8 cellular contexts compared by ENCODE assay signal in genomic region chr14:37608649-37609048, GRCh38. TPM values are rescaled to one million over a fixed set of nuclear protein-coding genes. Genes with fewer than 3 reads are reported as not detected.
"Had no signal": no experiment of that assay in that cellular context is flagged by ENCODE, and none has a peak within 500 bp of the region (broad histone marks: within the 10 kb centered on the region; RNA-seq: fewer than 3 reads in every experiment).

No MANE protein-coding gene starts in this region.

- H3K27ac ChIP-seq: HL-60 had no signal

- ATAC-seq: K562 had no signal

- H3K4me3 ChIP-seq: K562 had no signal

- FAIRE-seq: HTR-8/SVneo, K562 had no signal

- DNase-seq: IMR-90, KBM-7, KG1 had no signal

- H3K4me1 Mint-ChIP-seq: IgD-negative memory B cell had no signal

- H3K36me3 Mint-ChIP-seq: IgD-negative memory B cell had no signal

- H3K27ac Mint-ChIP-seq: IgD-negative memory B cell had no signal

- H3K4me3 Mint-ChIP-seq: IgD-negative memory B cell had no signal

RNA-seq across cellular contexts. Expression of gene TTC6, which starts 13.2 kb away (rescaled TPM):
- total RNA-seq: HT1080 had no signal
- polyA plus RNA-seq: IgD-negative memory B cell had no signal

RNA-seq across cellular contexts. Expression of gene FOXA1, which starts 13.6 kb away (rescaled TPM):
- polyA plus RNA-seq: IgD-negative memory B cell had no signal
